In the genomic region with DNA sequence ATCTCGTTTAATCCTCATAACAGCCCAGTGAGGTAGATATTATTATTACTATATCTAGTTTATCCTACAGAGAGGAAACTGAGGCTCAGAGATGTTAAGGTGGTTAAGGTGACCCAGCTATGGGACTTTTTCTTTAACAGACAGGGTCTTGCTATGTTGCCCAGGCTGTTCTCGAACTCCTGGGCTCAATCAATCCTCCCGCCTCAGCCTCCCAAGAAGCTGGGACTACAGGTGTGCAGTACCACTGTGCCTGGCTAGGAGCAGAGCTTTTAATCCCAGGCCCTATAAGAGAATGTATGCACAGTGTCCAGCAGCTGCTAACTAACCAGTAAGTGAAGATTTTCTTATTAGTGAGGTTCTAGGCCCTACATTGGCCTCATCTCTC, we compare ENCODE assay signal across 23 cellular contexts.
A peak's percentile ranks its signal among the peaks of the same experiment; 100 is the strongest.
DNase-seq lines count a peak whose midpoint lies in the region; ATAC-seq and TF ChIP-seq lines count a peak whose summit lies in the region.
"Had no signal": no experiment of that assay in that cellular context is flagged by ENCODE, and none has a peak within 500 bp of the region (broad histone marks: within the 10 kb centered on the region; RNA-seq: fewer than 3 reads in every experiment).

No MANE protein-coding gene starts in this region.

- TF ChIP-seq EP300 in esophagus muscularis mucosa (IDR thresholded peaks at IDR 0.05): no peak

- H3K27me3 ChIP-seq in right cardiac atrium (ENCODE audit: control insufficient read depth, insufficient read depth) (no peaks in the 10 kb centered on the region), esophagus muscularis mucosa (peaks cover 0 to 48% (median 3%) of the 10 kb centered on the region in 4 donors), osteoblast (ENCODE audit: insufficient read depth, low read length) (peaks cover 24% of the 10 kb centered on the region)
- H3K27me3 ChIP-seq: breast epithelium had no signal

- H3K79me2 ChIP-seq in osteoblast (ENCODE audit: insufficient read depth, low read length) (no peaks in the 10 kb centered on the region), OCI-LY7 (ENCODE audit: insufficient read depth, low read depth, low read length) (no peaks in the 10 kb centered on the region)

- intact Hi-C loops in right cardiac atrium (cut with DNase I): loop anchor here in 2 of 4 donors (10.0 kb wide), 2 partner anchors 101 to 111 kb away; no protein-coding TSS in a partner anchor
- intact Hi-C loops in left ventricle myocardium superior (cut with micrococcal nuclease): no loop called here
- intact Hi-C loops in esophagus muscularis mucosa (cut with DNase I): loop anchor here (10.0 kb wide), 1 partner anchor 111 kb away; no protein-coding TSS in a partner anchor
- intact Hi-C loops in OCI-LY7 (cut with micrococcal nuclease; ENCODE audit: unreplicated experiment): no loop called here

- no peaks in the 10 kb centered on the region for H3K36me3 ChIP-seq in esophagus muscularis mucosa
- no peaks in the 10 kb centered on the region for H3K36me3 ChIP-seq in osteoblast (ENCODE audit: insufficient read depth, low read length)
- H3K36me3 ChIP-seq in OCI-LY7 (ENCODE audit: insufficient read depth, low read length): no peaks in the 10 kb centered on the region
- H3K36me3 ChIP-seq: breast epithelium, SJSA1 had no signal

- TF ChIP-seq CTCF in esophagus muscularis mucosa (IDR thresholded peaks at IDR 0.05) (no peak), osteoblast (IDR thresholded peaks at IDR 0.05; ENCODE audit: extremely low read depth, low read depth, low read length) (no peak), OCI-LY7 (conservative IDR thresholded peaks at IDR 0.05; ENCODE audit: low read length) (no peak)

- no peaks in the 10 kb centered on the region for H3K9me2 ChIP-seq in OCI-LY7 (ENCODE audit: insufficient read depth, low read length)

- H2AFZ ChIP-seq in osteoblast (ENCODE audit: low read length) (no peak overlapping the region), OCI-LY7 (ENCODE audit: low read length) (no peak overlapping the region)

- 89% methylated on average over 3 of the region's 3 CpGs for WGBS in right cardiac atrium
- WGBS in esophagus muscularis mucosa: 78% methylated on average over 3 of the region's 3 CpGs

- H4K20me1 ChIP-seq in osteoblast (ENCODE audit: insufficient read depth, low read length): no peaks in the 10 kb centered on the region
- H4K20me1 ChIP-seq in OCI-LY7 (ENCODE audit: insufficient read depth, low read length): no peaks in the 10 kb centered on the region

- ATAC-seq in right cardiac atrium (no peak), left ventricle myocardium superior (no peak), HG03378 (IDR thresholded peaks at IDR 0.05; ENCODE audit: unreplicated experiment) (no peak)
- ATAC-seq: A549, sciatic nerve had no signal

- CTCF ChIA-PET in OCI-LY7 (lab: Charles Lee; ENCODE audit: unreplicated experiment): interaction anchor here (1.0 kb wide), 1 partner anchor 101 kb away, joined by 3 read pairs; no protein-coding TSS in a partner anchor

- H3K4me1 ChIP-seq in right cardiac atrium (ENCODE audit: control insufficient read depth, insufficient read depth, low read length) (peaks cover 4% of the 10 kb centered on the region), esophagus muscularis mucosa (peaks cover 10 to 36% (median 25%) of the 10 kb centered on the region in 4 donors), osteoblast (ENCODE audit: insufficient read depth, low read length) (no peaks in the 10 kb centered on the region), OCI-LY7 (ENCODE audit: insufficient read depth, low read length, poor library complexity, severe bottlenecking) (peaks cover 12% of the 10 kb centered on the region)
- H3K4me1 ChIP-seq: breast epithelium, SJSA1 had no signal

- H3K27ac ChIP-seq in right cardiac atrium (ENCODE audit: low read length): peak overlapping the region; percentile 77
- peak overlapping the region in 3 of 4 donors; percentile 36 to 47 (median 44) for H3K27ac ChIP-seq in esophagus muscularis mucosa (replicated peaks in 1 of 4)
- H3K27ac ChIP-seq in osteoblast (ENCODE audit: low read depth, low read length): no peak overlapping the region
- H3K27ac ChIP-seq in OCI-LY7 (ENCODE audit: low read depth, low read length, poor library complexity, severe bottlenecking): no peak overlapping the region
- H3K27ac ChIP-seq: A549, breast epithelium, SJSA1, VCaP had no signal

- no peak for TF ChIP-seq POLR2A in esophagus muscularis mucosa (IDR thresholded peaks at IDR 0.05; ENCODE audit: low read depth)

- H3K9me3 ChIP-seq in right cardiac atrium (ENCODE audit: control insufficient read depth, low read length) (no peaks in the 10 kb centered on the region), esophagus muscularis mucosa (no peaks in the 10 kb centered on the region), osteoblast (ENCODE audit: low read depth, low read length) (no peaks in the 10 kb centered on the region), OCI-LY7 (ENCODE audit: low read length) (no peaks in the 10 kb centered on the region)
- H3K9me3 ChIP-seq: A549, breast epithelium, SJSA1 had no signal

- H3K4me3 ChIP-seq in right cardiac atrium (ENCODE audit: low read length) (no peak overlapping the region), esophagus muscularis mucosa (no peak overlapping the region), osteoblast (ENCODE audit: insufficient read depth, low read length) (no peak overlapping the region), OCI-LY7 (ENCODE audit: low read depth, low read length, poor library complexity, severe bottlenecking) (no peak overlapping the region)
- H3K4me3 ChIP-seq: A549, breast epithelium, SJSA1 had no signal

- DNase-seq in right cardiac atrium (no peak), left ventricle myocardium superior (no peak), esophagus muscularis mucosa (ENCODE audit: extremely low spot score) (no peak), osteoblast (ENCODE audit: insufficient read length, low spot score, missing footprints) (peak; percentile 0), OCI-LY7 (ENCODE audit: low spot score) (no peak)
- no peak for DNase-seq in activated CD8-positive, alpha-beta memory T cell treated with anti-CD3 and anti-CD28 coated beads, Interleukin-2, amount 50 U/mL, for 4 hours
- DNase-seq in stimulated activated CD4-positive, alpha-beta T cell treated with anti-CD3 and anti-CD28 coated beads, Interleukin-15, amount 100 ng/mL, for 24 hours: no peak
- DNase-seq: activated CD4-positive, alpha-beta T cell treated with anti-CD3 and anti-CD28 coated beads for 48 hours; AML-193; Calu3; CD4-positive, CD25-positive, alpha-beta regulatory T cell; effector CD8-positive, alpha-beta T cell; erythroblast; NCI-H1694; nephron progenitor cell; stimulated activated CD4-positive, alpha-beta T cell treated with anti-CD3 and anti-CD28 coated beads, Interleukin-4, amount 100 ng/mL, for 4 hours; T1000 had no signal

- no TSS peak for BruUV-seq in OCI-LY7 (replicated peaks; lab: Mats Ljungman, UMichigan)

- no peak overlapping the region for H3K4me2 ChIP-seq in osteoblast (ENCODE audit: insufficient read depth, low read length)
- H3K4me2 ChIP-seq in OCI-LY7 (ENCODE audit: low read length): no peak overlapping the region
- H3K4me2 ChIP-seq: A549 had no signal

- POLR2A ChIA-PET in OCI-LY7 (lab: Charles Lee): interaction anchor here (0.7 kb wide), 1 partner anchor 156 kb away, joined by 3 read pairs; no protein-coding TSS in a partner anchor

Comparison
In these comparisons a context has a peak if more than half of its experiments do, and no peak if none do; other contexts are left out.
1. H3K27ac ChIP-seq: peak in right cardiac atrium (single experiment) and esophagus muscularis mucosa (3 of 4); none in osteoblast (single experiment) and OCI-LY7 (single experiment).